ENCODE assay signal across 8 cellular contexts in genomic region chr10:4514445-4515108, GRCh38.
DNase-seq lines count a peak whose midpoint lies in the region; ATAC-seq and TF ChIP-seq lines count a peak whose summit lies in the region.

No MANE protein-coding gene starts in this region.

- H3K27ac Mint-ChIP-seq in GM23338: no peak overlapping the region
- peak overlapping the region; percentile 10 for H3K27ac Mint-ChIP-seq in memory B cell
- H3K27ac Mint-ChIP-seq in osteocyte (ENCODE audit: unreplicated experiment): no peak overlapping the region

- no peak overlapping the region for H3K27ac ChIP-seq in GM23338 (ENCODE audit: low read depth)

- H3K79me2 ChIP-seq in GM23338 (replicated peaks; ENCODE audit: insufficient read depth): no peaks in the 10 kb centered on the region

- 0 out of 2 replicates have a peak overlapping the region, but pooled peaks have one; percentile 32 for H2AFZ ChIP-seq in GM23338

- H3K4me3 ChIP-seq in GM12865 (ENCODE audit: low read depth, low read length) (no peak overlapping the region), GM23338 (no peak overlapping the region)

- H3K9me3 Mint-ChIP-seq in GM23338 (no peaks in the 10 kb centered on the region), memory B cell (peaks cover 4% of the 10 kb centered on the region), osteocyte (ENCODE audit: unreplicated experiment) (peaks cover 6% of the 10 kb centered on the region)

- no peaks in the 10 kb centered on the region for H3K36me3 ChIP-seq in GM23338 (ENCODE audit: insufficient read depth)

- TF ChIP-seq CTCF in GM12865 (IDR thresholded peaks at IDR 0.05; ENCODE audit: insufficient read depth, low read depth, low read length, missing control alignments): no peak
- no peak for TF ChIP-seq CTCF in GM23338 (conservative IDR thresholded peaks at IDR 0.05; ENCODE audit: low read depth in 2 of 2)
- no peak for TF ChIP-seq CTCF in osteocyte (IDR thresholded peaks at IDR 0.05)

- H3K36me3 Mint-ChIP-seq in GM23338 (ENCODE audit: low read depth) (no peaks in the 10 kb centered on the region), memory B cell (peaks cover 2% of the 10 kb centered on the region), osteocyte (ENCODE audit: unreplicated experiment) (no peaks in the 10 kb centered on the region)

- no peaks in the 10 kb centered on the region for H3K4me1 ChIP-seq in GM23338 (ENCODE audit: insufficient read depth)

- H3K4me1 Mint-ChIP-seq in GM23338 (no peaks in the 10 kb centered on the region), memory B cell (peaks cover 23% of the 10 kb centered on the region), osteocyte (ENCODE audit: unreplicated experiment) (peaks cover 16% of the 10 kb centered on the region)

- ATAC-seq in GM23338 (no peak), memory B cell (ENCODE audit: low read depth) (peak; percentile 90), HG02970 (IDR thresholded peaks at IDR 0.05; ENCODE audit: low FRiP score, unreplicated experiment) (no peak)

- peak; percentile 55 for DNase-seq in GM12865 (ENCODE audit: low read depth)
- no peak for DNase-seq in GM23338 (ENCODE audit: low spot score)
- DNase-seq in SKM-1 treated with dmso at 0.1 percent for 144 hours (lab: John Stamatoyannopoulos, UW; ENCODE audit: unreplicated experiment): peak; percentile 45
- DNase-seq in memory B cell (ENCODE audit: low spot score in 2 of 2): peak; percentile 26 to 31
- DNase-seq in osteocyte (ENCODE audit: extremely low spot score, unreplicated experiment): no peak
- DNase-seq in HuH-7.5 (ENCODE audit: low spot score): no peak
- DNase-seq in NCI-H1105 treated with DMSO at 0.1 percent for 48 hours (lab: John Stamatoyannopoulos, UW): no peak

- no peak overlapping the region for H3K4me2 ChIP-seq in GM23338

- no peaks in the 10 kb centered on the region for H4K20me1 ChIP-seq in GM23338 (replicated peaks; ENCODE audit: insufficient read depth)

- no peaks in the 10 kb centered on the region for H3K27me3 Mint-ChIP-seq in GM23338 (ENCODE audit: insufficient read depth, low read depth, poor library complexity)
- peaks cover 4% of the 10 kb centered on the region for H3K27me3 Mint-ChIP-seq in memory B cell
- no peaks in the 10 kb centered on the region for H3K27me3 Mint-ChIP-seq in osteocyte (ENCODE audit: unreplicated experiment)

- no peaks in the 10 kb centered on the region for H3K27me3 ChIP-seq in GM23338 (ENCODE audit: insufficient read depth)

- H3K4me3 Mint-ChIP-seq in GM23338: no peak overlapping the region
- peak overlapping the region; percentile 66 for H3K4me3 Mint-ChIP-seq in memory B cell
- no peak overlapping the region for H3K4me3 Mint-ChIP-seq in osteocyte (ENCODE audit: unreplicated experiment)

- H3K9me2 ChIP-seq in GM23338 (ENCODE audit: insufficient read depth): no peaks in the 10 kb centered on the region

- no peaks in the 10 kb centered on the region for H3F3A ChIP-seq in GM23338 (replicated peaks; ENCODE audit: low read depth)

TF ChIP-seq in GM23338, 12 proteins besides CTCF, POLR2A, EP300 and RAD21 (continues in another document):
- TF ChIP-seq ZNF331 (CRISPR knock-in tag; IDR thresholded peaks at IDR 0.05; ENCODE audit: low read depth) (no peak), STAT1 (IDR thresholded peaks at IDR 0.05; ENCODE audit: unreplicated experiment) (no peak), ZNF462 (CRISPR knock-in tag; IDR thresholded peaks at IDR 0.05) (no peak), ZNF114 (CRISPR knock-in tag; IDR thresholded peaks at IDR 0.05) (no peak), EZH2phosphoT487 (IDR thresholded peaks at IDR 0.05; ENCODE audit: unreplicated experiment) (no peak), NANOG (IDR thresholded peaks at IDR 0.05; ENCODE audit: borderline replicate concordance) (no peak), POLR2AphosphoS5 (IDR thresholded peaks at IDR 0.05; ENCODE audit: low read depth) (no peak), ETS1 (IDR thresholded peaks at IDR 0.05) (no peak), JUNB (IDR thresholded peaks at IDR 0.05; ENCODE audit: unreplicated experiment) (no peak)

Comparison
In these comparisons a context has a peak if more than half of its experiments do, and no peak if none do; other contexts are left out.
1. DNase-seq: peak in GM12865 (single experiment), SKM-1 treated with dmso at 0.1 percent for 144 hours (single experiment) and memory B cell (2 of 2); none in GM23338 (single experiment), osteocyte (single experiment), HuH-7.5 (single experiment) and NCI-H1105 treated with DMSO at 0.1 percent for 48 hours (single experiment).